ENCODE assay signal across 26 cellular contexts in the genomic region with DNA sequence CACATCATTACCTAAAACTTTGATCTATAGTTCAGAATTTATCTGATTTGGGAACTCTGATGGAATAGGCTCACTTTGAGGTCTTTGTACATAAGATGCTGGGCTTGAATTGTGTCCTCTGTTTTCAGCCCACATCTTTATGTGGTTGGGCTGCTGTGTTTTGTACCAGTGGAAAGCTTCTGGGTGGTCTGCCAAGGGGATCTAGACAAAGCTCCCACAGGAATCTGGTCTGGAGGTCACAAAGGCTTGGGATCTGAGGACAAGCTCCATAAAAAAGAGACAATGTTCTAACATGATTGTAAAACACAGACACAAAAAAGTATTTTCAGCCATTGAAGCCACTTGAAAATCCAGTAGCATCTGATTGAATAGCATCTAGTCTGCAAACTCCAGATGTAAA.
DNase-seq lines count a peak whose midpoint lies in the region; ATAC-seq and FAIRE-seq lines count a peak whose summit lies in the region.
"Had no signal": no experiment of that assay in that cellular context is flagged by ENCODE, and none has a peak within 500 bp of the region (broad histone marks: within the 10 kb centered on the region; RNA-seq: fewer than 3 reads in every experiment).

No MANE protein-coding gene starts in this region.

- H3K4me3 ChIP-seq in SJCRH30 (no peak overlapping the region), neuronal stem cell (ENCODE audit: low read length in 2 of 2) (no peak overlapping the region), small intestine (ENCODE audit: low read depth in 1 of 2, low read length in 2 of 2) (no peak overlapping the region), aorta (ENCODE audit: low read length in 2 of 2) (no peak overlapping the region)
- H3K4me3 ChIP-seq: A549; BLaER1 treated with 17β-estradiol and CSF1 and Interleukin-3, amounts not matched to agents 10 nM and 100 nM; GM23248 had no signal

- H3K27me3 ChIP-seq in SJCRH30 (no peaks in the 10 kb centered on the region), neuronal stem cell (ENCODE audit: control insufficient read depth in 3 of 3, insufficient read depth in 3 of 3, low read depth in 1 of 3, low read length in 3 of 3) (no peaks in the 10 kb centered on the region), small intestine (ENCODE audit: control insufficient read depth in 2 of 2, insufficient read depth in 2 of 2, low read length in 2 of 2) (no peaks in the 10 kb centered on the region), aorta (ENCODE audit: control insufficient read depth in 1 of 2, insufficient read depth in 2 of 2, low read length in 1 of 2) (no peaks in the 10 kb centered on the region)
- H3K27me3 ChIP-seq: BLaER1 treated with 17β-estradiol and CSF1 and Interleukin-3, amounts not matched to agents 10 nM and 100 nM had no signal

- DNase-seq in ELF-1 (ENCODE audit: low read depth, low spot score) (peak; percentile 29), SJCRH30 (peak; percentile 89 to 93), left kidney (ENCODE audit: low read depth, low spot score) (peak; percentile 3), neuronal stem cell (ENCODE audit: low spot score) (peak; percentile 15), small intestine (no peak), aorta (no peak), NCI-H69 (lab: John Stamatoyannopoulos, UW) (no peak)
- DNase-seq: ACHN; AML-193; BE2C; Calu3; CD4-positive, alpha-beta memory T cell; COR-L47; DMS53; DMS79 treated with DMSO at 0.1 percent for 48 hours; GM23248; H7; HFFc6 had no signal

- H2BK15ac ChIP-seq in neuronal stem cell (ENCODE audit: low read length): no peak overlapping the region

- H2BK120ac ChIP-seq in neuronal stem cell (ENCODE audit: low read depth, low read length): no peak overlapping the region

- H3K36me3 ChIP-seq in SJCRH30 (no peaks in the 10 kb centered on the region), neuronal stem cell (replicated peaks in 1 of 2; ENCODE audit: control insufficient read depth in 2 of 2, insufficient read depth in 2 of 2, low read length in 2 of 2) (no peaks in the 10 kb centered on the region), small intestine (ENCODE audit: control insufficient read depth in 2 of 2, insufficient read depth in 2 of 2, low read length in 2 of 2) (no peaks in the 10 kb centered on the region), aorta (ENCODE audit: control insufficient read depth in 1 of 2, insufficient read depth in 2 of 2, low read length in 1 of 2) (no peaks in the 10 kb centered on the region)
- H3K36me3 ChIP-seq: BE2C; BLaER1 treated with 17β-estradiol and CSF1 and Interleukin-3, amounts not matched to agents 10 nM and 100 nM had no signal

- H3K27ac ChIP-seq in SJCRH30 (peak overlapping the region; percentile 40), neuronal stem cell (replicated peaks; ENCODE audit: low read length) (no peak overlapping the region), small intestine (ENCODE audit: low read depth in 1 of 2, low read length in 1 of 2) (no peak overlapping the region), aorta (ENCODE audit: low read depth in 1 of 2, low read length in 2 of 2) (no peak overlapping the region)
- H3K27ac ChIP-seq: 22Rv1; A549; BLaER1 treated with 17β-estradiol and CSF1 and Interleukin-3, amounts not matched to agents 10 nM and 100 nM; GM23248 had no signal

- no peak overlapping the region for H2BK12ac ChIP-seq in neuronal stem cell (ENCODE audit: low read length)

- no peak overlapping the region for H3K4ac ChIP-seq in neuronal stem cell (ENCODE audit: low read length)

- ATAC-seq in aorta (ENCODE audit: low FRiP score): no peak
- ATAC-seq in HG03469 (IDR thresholded peaks at IDR 0.05; ENCODE audit: unreplicated experiment): no peak
- ATAC-seq: A549, HCT116 had no signal

- H4K91ac ChIP-seq in neuronal stem cell (ENCODE audit: low read depth, low read length, poor library complexity): no peak overlapping the region

- no peak for FAIRE-seq in small intestine (lab: Jason Lieb, UNC)
- FAIRE-seq: A549, G401.6, GM12892, H1 had no signal

- H2BK5ac ChIP-seq in neuronal stem cell (ENCODE audit: low read length): no peak overlapping the region

- H3K9me3 ChIP-seq in SJCRH30 (replicated peaks) (no peaks in the 10 kb centered on the region), neuronal stem cell (replicated peaks in 1 of 2; ENCODE audit: control insufficient read depth in 2 of 2, insufficient read depth in 1 of 2, low read depth in 1 of 2, low read length in 2 of 2) (no peaks in the 10 kb centered on the region), small intestine (ENCODE audit: control insufficient read depth, low read depth) (no peaks in the 10 kb centered on the region), aorta (ENCODE audit: control insufficient read depth, low read length) (no peaks in the 10 kb centered on the region)
- H3K9me3 ChIP-seq: A549; BE2C; BLaER1 treated with 17β-estradiol and CSF1 and Interleukin-3, amounts not matched to agents 10 nM and 100 nM had no signal

- no peak overlapping the region for H4K8ac ChIP-seq in neuronal stem cell (ENCODE audit: low read depth, low read length)

- H3K4me2 ChIP-seq in neuronal stem cell (ENCODE audit: insufficient read depth, low read length, poor library complexity, severe bottlenecking): no peak overlapping the region
- H3K4me2 ChIP-seq: A549; BLaER1 treated with 17β-estradiol and CSF1 and Interleukin-3, amounts not matched to agents 10 nM and 100 nM had no signal

- H2AFZ ChIP-seq in neuronal stem cell (ENCODE audit: low read length): no peak overlapping the region
- H2AFZ ChIP-seq: GM23248 had no signal

- no peak overlapping the region for H3K23ac ChIP-seq in neuronal stem cell (ENCODE audit: low read depth, low read length, poor library complexity)

- no peak overlapping the region for H3K18ac ChIP-seq in neuronal stem cell (ENCODE audit: low read length)

- no peak overlapping the region for H3K9ac ChIP-seq in neuronal stem cell (ENCODE audit: low read depth, low read length, poor library complexity)
- H3K9ac ChIP-seq: BLaER1 treated with 17β-estradiol and CSF1 and Interleukin-3, amounts not matched to agents 10 nM and 100 nM; GM23248 had no signal

- intact Hi-C loops in aorta (cut with DNase I): no loop called here

- no peaks in the 10 kb centered on the region for H3K79me1 ChIP-seq in neuronal stem cell (ENCODE audit: low read depth, low read length)

- H2AK5ac ChIP-seq in neuronal stem cell (ENCODE audit: low read depth, low read length): no peak overlapping the region

- H3K14ac ChIP-seq in neuronal stem cell (ENCODE audit: low read length): no peak overlapping the region

- H3K4me1 ChIP-seq in SJCRH30 (peaks cover 43% of the 10 kb centered on the region), neuronal stem cell (ENCODE audit: control insufficient read depth in 2 of 2, insufficient read depth in 1 of 2, low read depth in 1 of 2, low read length in 2 of 2) (no peaks in the 10 kb centered on the region), small intestine (ENCODE audit: control insufficient read depth in 2 of 2, insufficient read depth in 1 of 2, low read depth in 1 of 2, low read length in 1 of 2) (no peaks in the 10 kb centered on the region), aorta (ENCODE audit: control insufficient read depth in 1 of 2, insufficient read depth in 2 of 2, low read length in 2 of 2) (no peaks in the 10 kb centered on the region)
- H3K4me1 ChIP-seq: A549; BE2C; BLaER1 treated with 17β-estradiol and CSF1 and Interleukin-3, amounts not matched to agents 10 nM and 100 nM had no signal

Comparison
In these comparisons a context has a peak if more than half of its experiments do, and no peak if none do; other contexts are left out.
1. DNase-seq: peak in ELF-1 (single experiment), SJCRH30 (2 of 2), left kidney (single experiment) and neuronal stem cell (single experiment); none in small intestine (single experiment), aorta (0 of 2) and NCI-H69 (single experiment).